Comparison of ENCODE assay signal across 18 cellular contexts in genomic region chr9:108703414-108703813, GRCh38.
"Had no signal": no experiment of that assay in that cellular context is flagged by ENCODE, and none has a peak within 500 bp of the region (broad histone marks: within the 10 kb centered on the region; RNA-seq: fewer than 3 reads in every experiment).

No MANE protein-coding gene starts in this region.

- H3K27me3 ChIP-seq: foreskin keratinocyte, right atrium auricular region, tibial artery, uterus had no signal

- H3K4me3 ChIP-seq: coronary artery, left ventricle myocardium inferior, right atrium auricular region, tibial artery, uterus had no signal

- H3K36me3 ChIP-seq: left ventricle myocardium inferior, right atrium auricular region, tibial artery, uterus had no signal

- DNase-seq: activated CD4-positive, alpha-beta T cell treated with anti-CD3 and anti-CD28 coated beads, Interleukin-2, amount 50 U/mL, for 1 hour; activated naive CD4-positive, alpha-beta T cell; activated naive CD8-positive, alpha-beta T cell treated with anti-CD3 and anti-CD28 coated beads, Interleukin-2, amount 10 ng/mL, durations not matched to agents 7 days and 5 days; activated T-cell treated with anti-CD3 and anti-CD28 coated beads for 4 hours; glutamatergic neuron; kidney; left ventricle myocardium inferior; mesendoderm; natural killer cell; nucleus accumbens; stimulated activated CD4-positive, alpha-beta T cell treated with anti-CD3 and anti-CD28 coated beads, Interleukin-15, amount 100 ng/mL, for 24 hours; stimulated activated CD4-positive, alpha-beta T cell treated with anti-CD3 and anti-CD28 coated beads, Interleukin-4, amount 100 ng/mL, for 1 hour; stimulated activated naive CD4-positive, alpha-beta T cell; tibial artery; uterus had no signal

- H3K27ac ChIP-seq: coronary artery, foreskin keratinocyte, left ventricle myocardium inferior, right atrium auricular region, tibial artery, uterus had no signal

- H3K4me1 ChIP-seq: foreskin keratinocyte, left ventricle myocardium inferior, tibial artery, uterus had no signal

- H3K9me3 ChIP-seq: left ventricle myocardium inferior, right atrium auricular region, tibial artery, uterus had no signal
